Comparison of ENCODE assay signal across 29 cellular contexts in the genomic region with DNA sequence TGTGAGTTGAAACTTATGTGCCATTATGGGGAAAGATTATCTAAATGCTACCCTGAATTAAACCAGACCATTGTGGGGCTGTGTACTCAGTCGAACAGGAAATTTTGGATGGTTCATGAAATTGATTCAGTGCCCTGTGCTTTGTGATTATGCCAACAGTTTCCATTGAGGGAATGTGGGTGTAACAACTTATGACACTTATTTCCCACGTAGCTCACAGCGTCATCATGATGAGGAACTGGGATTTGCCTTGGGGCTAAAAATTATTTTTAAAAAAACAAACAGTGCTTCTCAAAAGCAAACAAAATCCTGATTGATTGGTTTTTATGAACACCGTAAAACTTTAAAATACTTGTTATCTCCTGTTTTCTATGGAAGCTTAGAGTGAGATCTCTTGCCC. TPM values are rescaled to one million over a fixed set of nuclear protein-coding genes. Genes with fewer than 3 reads are reported as not detected.
"Had no signal": no experiment of that assay in that cellular context is flagged by ENCODE, and none has a peak within 500 bp of the region (broad histone marks: within the 10 kb centered on the region; RNA-seq: fewer than 3 reads in every experiment).

No MANE protein-coding gene starts in this region.

- DNase-seq: effector memory CD8-positive, alpha-beta T cell; foreskin melanocyte; glutamatergic neuron; heart right ventricle; hippocampal formation; left cardiac atrium; left lung; naive thymus-derived CD8-positive, alpha-beta T cell; nephron progenitor cell; nucleus accumbens; ovary; posterior cingulate gyrus; psoas muscle; right cardiac atrium; sigmoid colon; stimulated activated CD4-positive, alpha-beta T cell treated with anti-CD3 and anti-CD28 coated beads, Interleukin-2, amount 100 ng/mL, for 24 hours; stimulated activated CD4-positive, alpha-beta T cell treated with anti-CD3 and anti-CD28 coated beads, Interleukin-4, amount 100 ng/mL, for 24 hours; stimulated activated naive CD4-positive, alpha-beta T cell treated with Interleukin-2 at 50 U/mL for 16 hours; stomach; thyroid gland had no signal

- H3K27ac Mint-ChIP-seq: effector memory CD8-positive, alpha-beta T cell; nephron progenitor cell; stimulated activated effector memory CD8-positive, alpha-beta T cell treated with anti-CD3 and anti-CD28 coated beads, Interleukin-12 subunit alpha, Interleukin-12 subunit beta, amount 100 ng/mL, for 72 hours had no signal

- H3K4me1 Mint-ChIP-seq: nephron progenitor cell; stimulated activated effector memory CD8-positive, alpha-beta T cell treated with anti-CD3 and anti-CD28 coated beads, Interleukin-12 subunit alpha, Interleukin-12 subunit beta, amount 100 ng/mL, for 72 hours had no signal

- ATAC-seq: effector memory CD8-positive, alpha-beta T cell; heart right ventricle; left cardiac atrium; left lung; naive thymus-derived CD8-positive, alpha-beta T cell; psoas muscle; right cardiac atrium; stimulated activated effector memory CD8-positive, alpha-beta T cell treated with anti-CD3 and anti-CD28 coated beads, Interleukin-12 subunit alpha, Interleukin-12 subunit beta, amount 100 ng/mL, for 72 hours had no signal

- H3K36me3 Mint-ChIP-seq: naive thymus-derived CD8-positive, alpha-beta T cell; stimulated activated effector memory CD8-positive, alpha-beta T cell treated with anti-CD3 and anti-CD28 coated beads, Interleukin-12 subunit alpha, Interleukin-12 subunit beta, amount 100 ng/mL, for 72 hours had no signal

- H3K27me3 ChIP-seq: esophagus muscularis mucosa, ovary, sigmoid colon, thyroid gland had no signal

- H3K27me3 Mint-ChIP-seq: effector memory CD8-positive, alpha-beta T cell; naive thymus-derived CD8-positive, alpha-beta T cell had no signal

- FAIRE-seq: endometrium, islet of Langerhans had no signal

- H3K4me3 Mint-ChIP-seq: effector memory CD8-positive, alpha-beta T cell; nephron progenitor cell; stimulated activated effector memory CD8-positive, alpha-beta T cell treated with anti-CD3 and anti-CD28 coated beads, Interleukin-12 subunit alpha, Interleukin-12 subunit beta, amount 100 ng/mL, for 72 hours had no signal

- H3K4me3 ChIP-seq: coronary artery, esophagus muscularis mucosa, heart right ventricle, left lung, ovary, psoas muscle, sigmoid colon, stomach, thyroid gland had no signal

- H3K9me3 Mint-ChIP-seq: effector memory CD8-positive, alpha-beta T cell; naive thymus-derived CD8-positive, alpha-beta T cell; nephron progenitor cell; stimulated activated effector memory CD8-positive, alpha-beta T cell treated with anti-CD3 and anti-CD28 coated beads, Interleukin-12 subunit alpha, Interleukin-12 subunit beta, amount 100 ng/mL, for 72 hours had no signal

- H3K36me3 ChIP-seq: esophagus muscularis mucosa, heart right ventricle, left lung, ovary, sigmoid colon, stomach, thyroid gland had no signal

RNA-seq across cellular contexts. Expression of a gene that starts 8.3 kb away (rescaled TPM):
- total RNA-seq: dermis microvascular lymphatic vessel endothelial cell, mesenteric fat pad, myocyte, psoas muscle, skeletal muscle tissue had no signal
- polyA plus RNA-seq: psoas muscle had no signal
